ENCODE assay signal across 8 cellular contexts in genomic region chr6:34695729-34696188, GRCh38. TPM values are rescaled to one million over a fixed set of nuclear protein-coding genes. Genes with fewer than 3 reads are reported as not detected.
DNase-seq lines count a peak whose midpoint lies in the region; ATAC-seq, FAIRE-seq and TF ChIP-seq lines count a peak whose summit lies in the region.

No MANE protein-coding gene starts in this region.

- H3K4me2 ChIP-seq in GM12878 (ENCODE audit: control insufficient read depth, insufficient read depth) = peak overlapping the region; percentile 77

- peak overlapping the region; percentile 96 for H3K4me3 Mint-ChIP-seq in activated naive CD4-positive, alpha-beta T cell treated with anti-CD3 and anti-CD28 coated beads, Interleukin-2, amount 50 U/mL, for 24 hours

- no peaks in the 10 kb centered on the region for H3K9me3 Mint-ChIP-seq in activated naive CD4-positive, alpha-beta T cell treated with anti-CD3 and anti-CD28 coated beads, Interleukin-2, amount 50 U/mL, for 24 hours

- peaks cover 53% of the 10 kb centered on the region for H3K4me1 Mint-ChIP-seq in activated naive CD4-positive, alpha-beta T cell treated with anti-CD3 and anti-CD28 coated beads, Interleukin-2, amount 50 U/mL, for 24 hours

- SMC1A ChIA-PET in GM12878 (lab: Charles Lee; ENCODE audit: uncharacterized antibody, unreplicated experiment) = interaction anchor here (0.7 to 7.9 kb wide), 12 partner anchors 12 to 99 kb away, joined by 3 to 100 read pairs (median 5); partner anchors contain the start of gene SNRPC

- H4K20me1 ChIP-seq in GM12878 (ENCODE audit: control insufficient read depth, insufficient read depth) = no peaks in the 10 kb centered on the region

- CTCF ChIA-PET in GM12878 (lab: Yijun Ruan, JAX) = interaction anchor here (1.3 to 2.2 kb wide), 3 partner anchors 14 to 57 kb away, joined by 5 to 10 read pairs (median 8); no protein-coding TSS in a partner anchor

- peak overlapping the region; percentile 88 for H3K9ac ChIP-seq in GM12878 (ENCODE audit: control insufficient read depth, insufficient read depth, low read length)

- no peak for TF ChIP-seq EP300 in GM12878 (IDR thresholded peaks at IDR 0.05; ENCODE audit: borderline replicate concordance in 1 of 2, control insufficient read depth in 1 of 2, low read depth in 2 of 2, low read length in 2 of 2)

- H3K4me1 ChIP-seq in GM12878 (ENCODE audit: control insufficient read depth, insufficient read depth, low read length) (no peaks in the 10 kb centered on the region; the same call in 1 of the 2 replicates), urinary bladder (ENCODE audit: insufficient read depth) (no peaks in the 10 kb centered on the region)

- H3K27me3 Mint-ChIP-seq in activated naive CD4-positive, alpha-beta T cell treated with anti-CD3 and anti-CD28 coated beads, Interleukin-2, amount 50 U/mL, for 24 hours = no peaks in the 10 kb centered on the region

- RAD21 ChIA-PET in GM12878 (lab: Charles Lee; ENCODE audit: unreplicated experiment) = interaction anchor here (0.5 to 6.0 kb wide), 12 partner anchors 14 to 1221 kb away, joined by 3 to 60 read pairs (median 3); no protein-coding TSS in a partner anchor

- H3K27ac ChIP-seq in GM12878 (ENCODE audit: control insufficient read depth, insufficient read depth) (peak overlapping the region; percentile 88), urinary bladder (ENCODE audit: low read depth) (peak overlapping the region; percentile 87)

- BruUV-seq in GM12878 (replicated peaks; lab: Mats Ljungman, UMichigan) = no TSS peak

- TF ChIP-seq CTCF in GM12878 (IDR thresholded peaks at IDR 0.05 in 2 of 3, conservative IDR thresholded peaks at IDR 0.05 in 1 of 3; ENCODE audit: control insufficient read depth in 2 of 3, extremely low read depth in 1 of 3, insufficient read depth in 1 of 3, low read depth in 3 of 3, low read length in 3 of 3) (no peak), omental fat pad (IDR thresholded peaks at IDR 0.05) (no peak)

- intact Hi-C loops in GM12878 (cut with micrococcal nuclease; ENCODE audit: unreplicated experiment) = loop anchor here (5.0 kb wide), 4 partner anchors 58 to 192 kb away; partner anchors contain the start of genes ANKS1A, SNRPC and TAF11

- no peak for TF ChIP-seq RAD21 in GM12878 (IDR thresholded peaks at IDR 0.05; ENCODE audit: insufficient read depth, low read depth, low read length)

- H3K4me3 ChIP-seq in GM12878 (peak overlapping the region; percentile 94), urinary bladder (ENCODE audit: low read depth, low read length) (peak overlapping the region; percentile 77)

- H3K27ac Mint-ChIP-seq in activated naive CD4-positive, alpha-beta T cell treated with anti-CD3 and anti-CD28 coated beads, Interleukin-2, amount 50 U/mL, for 24 hours = peak overlapping the region; percentile 94

- WGBS in GM12878 (ENCODE audit: insufficient coverage, insufficient replicate concordance, low lambda C conversion rate, missing lambda C conversion rate) = 9% methylated on average over 4 of the region's 5 CpGs
- 7% methylated on average over 5 of the region's 5 CpGs for WGBS in urinary bladder

- peaks cover 62% of the 10 kb centered on the region for H3K79me2 ChIP-seq in GM12878 (ENCODE audit: control insufficient read depth, insufficient read depth, low read length)

- H3K36me3 ChIP-seq in GM12878 (ENCODE audit: control insufficient read depth in 2 of 2, insufficient read depth in 2 of 2, low read length in 1 of 2) (peaks cover 0 to 9% of the 10 kb centered on the region in 2 experiments; a peak in 2 of 4 replicates), urinary bladder (ENCODE audit: insufficient read depth) (peaks cover 1% of the 10 kb centered on the region)

- POLR2A ChIA-PET in GM12878 (lab: Charles Lee) = interaction anchor here (0.6 to 4.1 kb wide), 19 partner anchors 12 to 137 kb away, joined by 3 to 47 read pairs (median 4); partner anchors contain the start of genes BLTP3A and SNRPC

- TF ChIP-seq POLR2A in GM12878 (IDR thresholded peaks at IDR 0.05; ENCODE audit: low read depth, low read length) (no peak), GM18505 (IDR thresholded peaks at IDR 0.05; ENCODE audit: borderline replicate concordance, extremely low read depth, insufficient read depth, insufficient read length) (no peak)

- H3K9me3 ChIP-seq in GM12878 (replicated peaks; ENCODE audit: control insufficient read depth, insufficient read depth, low read length) = no peaks in the 10 kb centered on the region

- FAIRE-seq in GM12878 (lab: Jason Lieb, UNC) = no peak

- no peak overlapping the region for H2AFZ ChIP-seq in GM12878 (ENCODE audit: control insufficient read depth, low read depth, low read length)

- in situ Hi-C loops in GM12878 (cut with MboI) = no loop called here

- ATAC-seq in GM12878 (no peak), omental fat pad (ENCODE audit: low FRiP score) (no peak), GM18505 (IDR thresholded peaks at IDR 0.05; ENCODE audit: unreplicated experiment) (no peak), GM18870 (IDR thresholded peaks at IDR 0.05; ENCODE audit: unreplicated experiment) (no peak)

- H3K27me3 ChIP-seq in GM12878 (replicated peaks in 1 of 2; ENCODE audit: control insufficient read depth in 2 of 2, insufficient read depth in 2 of 2, low read length in 1 of 2) = no peaks in the 10 kb centered on the region

- H3K36me3 Mint-ChIP-seq in activated naive CD4-positive, alpha-beta T cell treated with anti-CD3 and anti-CD28 coated beads, Interleukin-2, amount 50 U/mL, for 24 hours = peaks cover 2% of the 10 kb centered on the region

- DNase-seq in activated naive CD4-positive, alpha-beta T cell treated with Interleukin-2 at 50 U/mL for 16 hours = no peak
- DNase-seq in GM12878 (ENCODE audit: low read depth, low spot score) (no peak), medulla oblongata (ENCODE audit: extremely low spot score) (peak; percentile 25), omental fat pad (ENCODE audit: low spot score) (no peak)

TF ChIP-seq in GM12878, 131 proteins besides CTCF, POLR2A, EP300 and RAD21 (continues in another document):
- TF ChIP-seq IKZF2 (IDR thresholded peaks at IDR 0.05) = peak in 1 of 2 experiments; percentile 38; a peak in 1 of 4 replicates
- TF ChIP-seq HDGF (IDR thresholded peaks at IDR 0.05) = 0 out of 2 replicates have a peak, but pooled peaks have one; percentile 75
- TF ChIP-seq IKZF1 (conservative IDR thresholded peaks at IDR 0.05) = 0 out of 2 replicates have a peak, but pooled peaks have one; percentile 33
- TF ChIP-seq ZBTB40 (IDR thresholded peaks at IDR 0.05; ENCODE audit: borderline replicate concordance) = no peak
- TF ChIP-seq NBN (IDR thresholded peaks at IDR 0.05) = 0 out of 2 replicates have a peak, but pooled peaks have one; percentile 38

RNA-seq across cellular contexts. Expression of gene ILRUN, which starts 0.8 kb away (rescaled TPM):
- total RNA-seq in GM12878 (2013; cell fraction: nucleolus; rRNA removed) = 62.6 and 68.7 TPM in 2 replicates
- total RNA-seq in GM12878 (2014; rRNA removed) (45.5 and 47.0 TPM in 2 replicates), GM12878 (2014; rRNA removed; fragmentation: Illumina TruSeq; extraction: Trizol) (55.5 and 56.2 TPM in 2 replicates), GM12878 (2021) (83.9 and 85.0 TPM in 2 replicates), urinary bladder (38.1 TPM), omental fat pad (10 to 100 TPM; 77.5 to 84.1 (median 80.1) TPM)
- polyA plus RNA-seq in GM12878 (2011; ENCODE audit: low read depth) = 59.5 TPM
- polyA plus RNA-seq in GM12878 (2011; rRNA removed) (82.3 and 114 TPM in 2 replicates), GM12878 (2014; fragmentation: Illumina TruSeq; extraction: Trizol) (69.6 and 79.9 TPM in 2 replicates), GM12878 (2014; fragmentation: Nextera tagmentation; extraction: Ambion mirVana) (10 to 100 TPM; 21.0 to 27.2 TPM), GM12878 (2014; rRNA removed) (48.2 and 52.4 TPM in 2 replicates), GM12878 (2016; fragmentation: Nextera tagmentation; extraction: Ambion mirVana) (10 to 100 TPM; 30.2 to 34.1 TPM), urinary bladder (76.0 TPM)
- polyA plus RNA-seq in GM12878 (2011; cell fraction: cytosol; rRNA removed) = 72.5 and 86.5 TPM in 2 replicates
- 31.9 and 38.5 TPM in 2 replicates for polyA plus RNA-seq in GM12878 (2011; cell fraction: nucleus; rRNA removed)
- polyA plus RNA-seq in GM12878 (2012) = 76.8 and 76.9 TPM in 2 replicates
- 137 and 147 TPM in 2 replicates for polyA minus RNA-seq in GM12878 (2011; rRNA and poly(A)+ RNA removed)
- 47.6 and 51.2 TPM in 2 replicates for polyA minus RNA-seq in GM12878 (2011; cell fraction: cytosol; rRNA and poly(A)+ RNA removed)
- 22.5 and 34.1 TPM in 2 replicates for polyA minus RNA-seq in GM12878 (2011; cell fraction: nucleus; rRNA and poly(A)+ RNA removed)
